In the genomic region with DNA sequence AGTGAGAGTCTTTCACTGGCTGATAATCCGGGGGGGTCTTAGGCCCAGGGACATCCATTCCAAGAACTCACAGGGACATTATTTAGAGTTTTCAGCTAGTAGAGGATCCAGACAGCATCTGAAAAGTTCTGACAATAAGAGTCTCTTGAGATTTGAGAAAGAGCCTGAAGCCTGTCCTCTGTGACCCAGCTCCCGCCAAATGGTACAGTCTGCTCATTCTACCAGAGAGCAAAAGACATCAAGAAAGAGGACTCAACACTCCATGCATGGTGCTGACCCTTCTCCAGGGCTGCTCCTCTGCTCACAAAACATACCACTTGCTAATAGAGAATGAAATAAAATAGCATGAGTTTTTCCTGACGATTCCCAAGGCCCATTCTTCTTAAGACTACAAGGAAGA, we compare ENCODE assay signal across 2 cellular contexts.
TF ChIP-seq lines count a peak whose summit lies in the region.

No MANE protein-coding gene starts in this region.

TF ChIP-seq in GM23338, 12 proteins besides CTCF, POLR2A, EP300 and RAD21 (continued from another document):
- no peak for TF ChIP-seq ZNF462 (CRISPR knock-in tag; IDR thresholded peaks at IDR 0.05)
- TF ChIP-seq ZNF331 (CRISPR knock-in tag; IDR thresholded peaks at IDR 0.05; ENCODE audit: low read depth) = no peak
- no peak for TF ChIP-seq NANOG (IDR thresholded peaks at IDR 0.05; ENCODE audit: borderline replicate concordance)
- no peak for TF ChIP-seq EZH2phosphoT487 (IDR thresholded peaks at IDR 0.05; ENCODE audit: unreplicated experiment)
- no peak for TF ChIP-seq REST (IDR thresholded peaks at IDR 0.05; ENCODE audit: unreplicated experiment)
- TF ChIP-seq STAT1 (IDR thresholded peaks at IDR 0.05; ENCODE audit: unreplicated experiment) = no peak
TF ChIP-seq in GM23338: peak in this region for 0.

TF ChIP-seq in K562, 482 proteins besides CTCF, POLR2A, EP300 and RAD21 (continued from another document):
- TF ChIP-seq, protein P1, sequence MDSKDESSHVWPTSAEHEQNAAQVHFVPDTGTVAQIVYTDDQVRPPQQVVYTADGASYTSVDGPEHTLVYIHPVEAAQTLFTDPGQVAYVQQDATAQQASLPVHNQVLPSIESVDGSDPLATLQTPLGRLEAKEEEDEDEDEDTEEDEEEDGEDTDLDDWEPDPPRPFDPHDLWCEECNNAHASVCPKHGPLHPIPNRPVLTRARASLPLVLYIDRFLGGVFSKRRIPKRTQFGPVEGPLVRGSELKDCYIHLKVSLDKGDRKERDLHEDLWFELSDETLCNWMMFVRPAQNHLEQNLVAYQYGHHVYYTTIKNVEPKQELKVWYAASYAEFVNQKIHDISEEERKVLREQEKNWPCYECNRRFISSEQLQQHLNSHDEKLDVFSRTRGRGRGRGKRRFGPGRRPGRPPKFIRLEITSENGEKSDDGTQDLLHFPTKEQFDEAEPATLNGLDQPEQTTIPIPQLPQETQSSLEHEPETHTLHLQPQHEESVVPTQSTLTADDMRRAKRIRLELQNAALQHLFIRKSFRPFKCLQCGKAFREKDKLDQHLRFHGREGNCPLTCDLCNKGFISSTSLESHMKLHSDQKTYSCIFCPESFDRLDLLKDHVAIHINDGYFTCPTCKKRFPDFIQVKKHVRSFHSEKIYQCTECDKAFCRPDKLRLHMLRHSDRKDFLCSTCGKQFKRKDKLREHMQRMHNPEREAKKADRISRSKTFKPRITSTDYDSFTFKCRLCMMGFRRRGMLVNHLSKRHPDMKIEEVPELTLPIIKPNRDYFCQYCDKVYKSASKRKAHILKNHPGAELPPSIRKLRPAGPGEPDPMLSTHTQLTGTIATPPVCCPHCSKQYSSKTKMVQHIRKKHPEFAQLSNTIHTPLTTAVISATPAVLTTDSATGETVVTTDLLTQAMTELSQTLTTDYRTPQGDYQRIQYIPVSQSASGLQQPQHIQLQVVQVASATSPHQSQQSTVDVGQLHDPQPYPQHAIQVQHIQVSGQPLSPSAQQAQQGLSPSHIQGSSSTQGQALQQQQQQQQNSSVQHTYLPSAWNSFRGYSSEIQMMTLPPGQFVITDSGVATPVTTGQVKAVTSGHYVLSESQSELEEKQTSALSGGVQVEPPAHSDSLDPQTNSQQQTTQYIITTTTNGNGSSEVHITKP (IDR thresholded peaks at IDR 0.05; ENCODE audit: partially characterized antibody) = peak; percentile 50
- TF ChIP-seq MXD1 (CRISPR knock-in tag; IDR thresholded peaks at IDR 0.05; ENCODE audit: borderline replicate concordance, poor library complexity, severe bottlenecking) = no peak
- no peak for TF ChIP-seq SMARCA5 (IDR thresholded peaks at IDR 0.05)
- TF ChIP-seq MEF2D (tag; conservative IDR thresholded peaks at IDR 0.05; ENCODE audit: low read depth) = no peak
- TF ChIP-seq ZNF75A (CRISPR knock-in tag; IDR thresholded peaks at IDR 0.05) = no peak
- TF ChIP-seq MTA2 (IDR thresholded peaks at IDR 0.05; ENCODE audit: low read depth) = no peak
- TF ChIP-seq, protein P2, sequence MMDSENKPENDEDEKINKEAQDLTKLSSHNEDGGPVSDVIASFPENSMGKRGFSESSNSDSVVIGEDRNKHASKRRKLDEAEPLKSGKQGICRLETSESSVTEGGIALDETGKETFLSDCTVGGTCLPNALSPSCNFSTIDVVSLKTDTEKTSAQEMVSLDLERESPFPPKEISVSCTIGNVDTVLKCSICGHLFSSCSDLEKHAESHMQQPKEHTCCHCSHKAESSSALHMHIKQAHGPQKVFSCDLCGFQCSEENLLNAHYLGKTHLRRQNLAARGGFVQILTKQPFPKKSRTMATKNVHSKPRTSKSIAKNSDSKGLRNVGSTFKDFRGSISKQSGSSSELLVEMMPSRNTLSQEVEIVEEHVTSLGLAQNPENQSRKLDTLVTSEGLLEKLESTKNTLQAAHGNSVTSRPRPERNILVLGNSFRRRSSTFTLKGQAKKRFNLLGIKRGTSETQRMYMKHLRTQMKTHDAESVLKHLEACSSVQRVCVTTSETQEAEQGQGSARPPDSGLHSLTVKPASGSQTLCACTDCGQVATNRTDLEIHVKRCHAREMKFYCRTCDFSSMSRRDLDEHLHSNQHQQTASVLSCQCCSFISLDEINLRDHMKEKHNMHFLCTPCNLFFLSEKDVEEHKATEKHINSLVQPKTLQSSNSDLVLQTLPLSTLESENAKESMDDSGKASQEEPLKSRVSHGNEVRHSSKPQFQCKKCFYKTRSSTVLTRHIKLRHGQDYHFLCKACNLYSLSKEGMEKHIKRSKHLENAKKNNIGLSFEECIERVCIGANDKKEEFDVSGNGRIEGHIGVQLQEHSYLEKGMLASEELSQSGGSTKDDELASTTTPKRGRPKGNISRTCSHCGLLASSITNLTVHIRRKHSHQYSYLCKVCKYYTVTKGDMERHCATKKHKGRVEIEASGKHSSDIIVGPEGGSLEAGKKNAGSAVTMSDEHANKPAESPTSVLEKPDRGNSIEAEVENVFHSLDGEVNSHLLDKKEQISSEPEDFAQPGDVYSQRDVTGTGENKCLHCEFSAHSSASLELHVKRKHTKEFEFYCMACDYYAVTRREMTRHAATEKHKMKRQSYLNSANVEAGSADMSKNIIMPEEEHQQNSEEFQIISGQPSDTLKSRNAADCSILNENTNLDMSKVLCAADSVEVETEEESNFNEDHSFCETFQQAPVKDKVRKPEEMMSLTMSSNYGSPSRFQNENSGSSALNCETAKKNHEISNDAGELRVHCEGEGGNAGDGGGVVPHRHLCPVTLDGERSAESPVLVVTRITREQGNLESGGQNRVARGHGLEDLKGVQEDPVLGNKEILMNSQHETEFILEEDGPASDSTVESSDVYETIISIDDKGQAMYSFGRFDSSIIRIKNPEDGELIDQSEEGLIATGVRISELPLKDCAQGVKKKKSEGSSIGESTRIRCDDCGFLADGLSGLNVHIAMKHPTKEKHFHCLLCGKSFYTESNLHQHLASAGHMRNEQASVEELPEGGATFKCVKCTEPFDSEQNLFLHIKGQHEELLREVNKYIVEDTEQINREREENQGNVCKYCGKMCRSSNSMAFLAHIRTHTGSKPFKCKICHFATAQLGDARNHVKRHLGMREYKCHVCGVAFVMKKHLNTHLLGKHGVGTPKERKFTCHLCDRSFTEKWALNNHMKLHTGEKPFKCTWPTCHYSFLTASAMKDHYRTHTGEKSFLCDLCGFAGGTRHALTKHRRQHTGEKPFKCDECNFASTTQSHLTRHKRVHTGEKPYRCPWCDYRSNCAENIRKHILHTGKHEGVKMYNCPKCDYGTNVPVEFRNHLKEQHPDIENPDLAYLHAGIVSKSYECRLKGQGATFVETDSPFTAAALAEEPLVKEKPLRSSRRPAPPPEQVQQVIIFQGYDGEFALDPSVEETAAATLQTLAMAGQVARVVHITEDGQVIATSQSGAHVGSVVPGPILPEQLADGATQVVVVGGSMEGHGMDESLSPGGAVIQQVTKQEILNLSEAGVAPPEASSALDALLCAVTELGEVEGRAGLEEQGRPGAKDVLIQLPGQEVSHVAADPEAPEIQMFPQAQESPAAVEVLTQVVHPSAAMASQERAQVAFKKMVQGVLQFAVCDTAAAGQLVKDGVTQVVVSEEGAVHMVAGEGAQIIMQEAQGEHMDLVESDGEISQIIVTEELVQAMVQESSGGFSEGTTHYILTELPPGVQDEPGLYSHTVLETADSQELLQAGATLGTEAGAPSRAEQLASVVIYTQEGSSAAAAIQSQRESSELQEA (IDR thresholded peaks at IDR 0.05; ENCODE audit: low read depth) = no peak
- TF ChIP-seq CREM (IDR thresholded peaks at IDR 0.05; ENCODE audit: low read depth) = no peak
- no peak for TF ChIP-seq ZNF449 (CRISPR knock-in tag; IDR thresholded peaks at IDR 0.05)
- TF ChIP-seq, protein P3, sequence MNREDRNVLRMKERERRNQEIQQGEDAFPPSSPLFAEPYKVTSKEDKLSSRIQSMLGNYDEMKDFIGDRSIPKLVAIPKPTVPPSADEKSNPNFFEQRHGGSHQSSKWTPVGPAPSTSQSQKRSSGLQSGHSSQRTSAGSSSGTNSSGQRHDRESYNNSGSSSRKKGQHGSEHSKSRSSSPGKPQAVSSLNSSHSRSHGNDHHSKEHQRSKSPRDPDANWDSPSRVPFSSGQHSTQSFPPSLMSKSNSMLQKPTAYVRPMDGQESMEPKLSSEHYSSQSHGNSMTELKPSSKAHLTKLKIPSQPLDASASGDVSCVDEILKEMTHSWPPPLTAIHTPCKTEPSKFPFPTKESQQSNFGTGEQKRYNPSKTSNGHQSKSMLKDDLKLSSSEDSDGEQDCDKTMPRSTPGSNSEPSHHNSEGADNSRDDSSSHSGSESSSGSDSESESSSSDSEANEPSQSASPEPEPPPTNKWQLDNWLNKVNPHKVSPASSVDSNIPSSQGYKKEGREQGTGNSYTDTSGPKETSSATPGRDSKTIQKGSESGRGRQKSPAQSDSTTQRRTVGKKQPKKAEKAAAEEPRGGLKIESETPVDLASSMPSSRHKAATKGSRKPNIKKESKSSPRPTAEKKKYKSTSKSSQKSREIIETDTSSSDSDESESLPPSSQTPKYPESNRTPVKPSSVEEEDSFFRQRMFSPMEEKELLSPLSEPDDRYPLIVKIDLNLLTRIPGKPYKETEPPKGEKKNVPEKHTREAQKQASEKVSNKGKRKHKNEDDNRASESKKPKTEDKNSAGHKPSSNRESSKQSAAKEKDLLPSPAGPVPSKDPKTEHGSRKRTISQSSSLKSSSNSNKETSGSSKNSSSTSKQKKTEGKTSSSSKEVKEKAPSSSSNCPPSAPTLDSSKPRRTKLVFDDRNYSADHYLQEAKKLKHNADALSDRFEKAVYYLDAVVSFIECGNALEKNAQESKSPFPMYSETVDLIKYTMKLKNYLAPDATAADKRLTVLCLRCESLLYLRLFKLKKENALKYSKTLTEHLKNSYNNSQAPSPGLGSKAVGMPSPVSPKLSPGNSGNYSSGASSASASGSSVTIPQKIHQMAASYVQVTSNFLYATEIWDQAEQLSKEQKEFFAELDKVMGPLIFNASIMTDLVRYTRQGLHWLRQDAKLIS (CRISPR knock-in tag; IDR thresholded peaks at IDR 0.05) = no peak
- TF ChIP-seq SMAD2 (IDR thresholded peaks at IDR 0.05; ENCODE audit: low read depth, low read length) = no peak
